In the genomic region with DNA sequence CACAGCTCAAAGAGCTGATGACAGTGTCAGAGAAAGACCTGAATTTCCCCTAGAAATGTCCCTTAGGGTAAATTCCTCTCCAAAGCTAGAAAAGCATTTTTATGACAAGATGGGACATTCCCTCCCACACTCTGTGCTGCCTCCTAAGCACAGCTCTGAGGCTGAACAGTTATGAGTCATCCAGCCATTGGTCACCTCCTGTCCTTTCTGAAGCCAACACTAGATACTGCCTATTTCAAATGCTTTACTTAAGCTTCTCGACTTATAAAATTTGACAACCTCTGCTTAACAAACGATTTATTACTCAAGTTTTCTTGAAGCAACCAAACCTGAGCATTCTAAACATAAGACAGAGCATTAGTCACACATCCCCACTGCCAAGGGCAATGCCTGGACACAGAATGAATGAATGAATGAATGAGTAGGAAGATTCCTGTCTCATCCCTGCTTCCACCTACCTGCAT, we compare ENCODE assay signal across 9 cellular contexts. TPM values are rescaled to one million over a fixed set of nuclear protein-coding genes. Genes with fewer than 3 reads are reported as not detected.
DNase-seq lines count a peak whose midpoint lies in the region; ATAC-seq and TF ChIP-seq lines count a peak whose summit lies in the region.
"Had no signal": no experiment of that assay in that cellular context is flagged by ENCODE, and none has a peak within 500 bp of the region (broad histone marks: within the 10 kb centered on the region; RNA-seq: fewer than 3 reads in every experiment).

No MANE protein-coding gene starts in this region.

- in situ Hi-C loops in G401 (cut with HindIII; ENCODE audit: low sequenced_read_pairs) = no loop called here

- CTCF ChIA-PET in CD8-positive, alpha-beta T cell (lab: Charles Lee) = no interaction called here

- TF ChIP-seq CTCF in chondrocyte (IDR thresholded peaks at IDR 0.05) (no peak), upper lobe of right lung (IDR thresholded peaks at IDR 0.05) (no peak)
- no peak for TF ChIP-seq CTCF in CD8-positive, alpha-beta T cell (IDR thresholded peaks at IDR 0.05)

- no peak overlapping the region for H3K4me3 Mint-ChIP-seq in chondrocyte (ENCODE audit: unreplicated experiment)
- no peak overlapping the region for H3K4me3 Mint-ChIP-seq in CD8-positive, alpha-beta T cell
- H3K4me3 Mint-ChIP-seq: activated naive CD8-positive, alpha-beta T cell treated with anti-CD3 and anti-CD28 coated beads, Interleukin-2, amount 10 ng/mL, durations not matched to agents 7 days and 5 days had no signal

- peaks cover 30% of the 10 kb centered on the region for H3K4me1 Mint-ChIP-seq in chondrocyte (ENCODE audit: low read depth)
- H3K4me1 Mint-ChIP-seq in CD8-positive, alpha-beta T cell (ENCODE audit: low read depth) = peaks cover 9% of the 10 kb centered on the region

- H3K27ac Mint-ChIP-seq in chondrocyte (ENCODE audit: unreplicated experiment) = peak overlapping the region; percentile 71
- H3K27ac Mint-ChIP-seq in CD8-positive, alpha-beta T cell = no peak overlapping the region
- H3K27ac Mint-ChIP-seq: activated naive CD8-positive, alpha-beta T cell treated with anti-CD3 and anti-CD28 coated beads, Interleukin-2, amount 10 ng/mL, durations not matched to agents 7 days and 5 days had no signal

- no peaks in the 10 kb centered on the region for H3K27me3 ChIP-seq in upper lobe of right lung
- no peaks in the 10 kb centered on the region for H3K27me3 ChIP-seq in CD8-positive, alpha-beta T cell (ENCODE audit: insufficient read depth, low read length)

- no peak overlapping the region for H3K4me3 ChIP-seq in upper lobe of right lung
- H3K4me3 ChIP-seq in CD8-positive, alpha-beta T cell (ENCODE audit: low read depth, low read length) = no peak overlapping the region

- H3K36me3 Mint-ChIP-seq in chondrocyte (ENCODE audit: low read depth) = no peaks in the 10 kb centered on the region
- H3K36me3 Mint-ChIP-seq in CD8-positive, alpha-beta T cell = no peaks in the 10 kb centered on the region
- H3K36me3 Mint-ChIP-seq: activated naive CD8-positive, alpha-beta T cell treated with anti-CD3 and anti-CD28 coated beads, Interleukin-2, amount 10 ng/mL, durations not matched to agents 7 days and 5 days had no signal

- H3K9me3 Mint-ChIP-seq in chondrocyte (ENCODE audit: low read depth) = no peaks in the 10 kb centered on the region
- no peaks in the 10 kb centered on the region for H3K9me3 Mint-ChIP-seq in CD8-positive, alpha-beta T cell
- H3K9me3 Mint-ChIP-seq: activated naive CD8-positive, alpha-beta T cell treated with anti-CD3 and anti-CD28 coated beads, Interleukin-2, amount 10 ng/mL, durations not matched to agents 7 days and 5 days had no signal

- peak; percentile 68 for DNase-seq in Daoy (ENCODE audit: low read depth)
- DNase-seq in chondrocyte (ENCODE audit: low spot score) = no peak
- no peak for DNase-seq in upper lobe of right lung
- no peak for DNase-seq in NCI-H510A treated with DMSO at 0.1 percent for 48 hours (lab: John Stamatoyannopoulos, UW)
- no peak for DNase-seq in CD8-positive, alpha-beta T cell
- no peak for DNase-seq in G401 (ENCODE audit: low spot score)
- DNase-seq: activated naive CD8-positive, alpha-beta T cell treated with anti-CD3 and anti-CD28 coated beads, Interleukin-2, amount 10 ng/mL, durations not matched to agents 7 days and 5 days had no signal

- no peaks in the 10 kb centered on the region for H3K4me1 ChIP-seq in upper lobe of right lung
- no peaks in the 10 kb centered on the region for H3K4me1 ChIP-seq in CD8-positive, alpha-beta T cell (ENCODE audit: insufficient read depth, low read length)

- H3K36me3 ChIP-seq in upper lobe of right lung = no peaks in the 10 kb centered on the region
- H3K36me3 ChIP-seq in CD8-positive, alpha-beta T cell (ENCODE audit: insufficient read depth, low read length) = no peaks in the 10 kb centered on the region

- intact Hi-C loops in upper lobe of right lung (cut with DNase I) = no loop called here
- intact Hi-C loops in CD8-positive, alpha-beta T cell (cut with DNase I, micrococcal nuclease) = no loop called here

- H3K27ac ChIP-seq in upper lobe of right lung = no peak overlapping the region
- H3K27ac ChIP-seq in CD8-positive, alpha-beta T cell (ENCODE audit: low read depth, low read length) = no peak overlapping the region

- no peaks in the 10 kb centered on the region for H3K9me3 ChIP-seq in upper lobe of right lung
- no peaks in the 10 kb centered on the region for H3K9me3 ChIP-seq in CD8-positive, alpha-beta T cell (ENCODE audit: low read length)

- ATAC-seq in GM21367 (IDR thresholded peaks at IDR 0.05; ENCODE audit: unreplicated experiment) = peak; percentile 66
- ATAC-seq in HG03442 (IDR thresholded peaks at IDR 0.05; ENCODE audit: unreplicated experiment) = peak; percentile 84
- ATAC-seq in upper lobe of right lung = peak; percentile 40
- no peak for ATAC-seq in CD8-positive, alpha-beta T cell

- H3K27me3 Mint-ChIP-seq in chondrocyte (ENCODE audit: low read depth) = no peaks in the 10 kb centered on the region
- H3K27me3 Mint-ChIP-seq in CD8-positive, alpha-beta T cell (ENCODE audit: low read depth) = peaks cover 24% of the 10 kb centered on the region

- POLR2A ChIA-PET in CD8-positive, alpha-beta T cell (lab: Charles Lee) = no interaction called here

RNA-seq across cellular contexts. Expression of a gene that starts 35.4 kb away (rescaled TPM):
- 5.8 and 6.0 TPM in 2 replicates for total RNA-seq in Daoy (2014; rRNA removed; shearing (Covaris generic))
- total RNA-seq in chondrocyte = 9.8 to 23.3 TPM (median 12.2 TPM) in 3 replicates
- 3.5 TPM for total RNA-seq in upper lobe of right lung
- total RNA-seq in CD8-positive, alpha-beta T cell = under 1 TPM in 1 of 2 experiments, not detected in 1; 0.35 TPM
- 0.75 TPM in 1 of 2 replicates, not detected in the other for total RNA-seq in G401 (2014; rRNA removed; shearing (Covaris generic))

RNA-seq across cellular contexts. Expression of a gene that starts 57.3 kb away (rescaled TPM):
- not detected in 2 replicates for total RNA-seq in Daoy (2014; rRNA removed; shearing (Covaris generic))
- not detected in 3 replicates for total RNA-seq in chondrocyte
- total RNA-seq in upper lobe of right lung = not detected
- total RNA-seq in CD8-positive, alpha-beta T cell = not detected
- not detected in 2 replicates for total RNA-seq in G401 (2014; rRNA removed; shearing (Covaris generic))
- total RNA-seq: activated naive CD8-positive, alpha-beta T cell treated with anti-CD3 and anti-CD28 coated beads, Interleukin-2, amount 10 ng/mL, durations not matched to agents 7 days and 5 days had no signal
